In the genomic region with DNA sequence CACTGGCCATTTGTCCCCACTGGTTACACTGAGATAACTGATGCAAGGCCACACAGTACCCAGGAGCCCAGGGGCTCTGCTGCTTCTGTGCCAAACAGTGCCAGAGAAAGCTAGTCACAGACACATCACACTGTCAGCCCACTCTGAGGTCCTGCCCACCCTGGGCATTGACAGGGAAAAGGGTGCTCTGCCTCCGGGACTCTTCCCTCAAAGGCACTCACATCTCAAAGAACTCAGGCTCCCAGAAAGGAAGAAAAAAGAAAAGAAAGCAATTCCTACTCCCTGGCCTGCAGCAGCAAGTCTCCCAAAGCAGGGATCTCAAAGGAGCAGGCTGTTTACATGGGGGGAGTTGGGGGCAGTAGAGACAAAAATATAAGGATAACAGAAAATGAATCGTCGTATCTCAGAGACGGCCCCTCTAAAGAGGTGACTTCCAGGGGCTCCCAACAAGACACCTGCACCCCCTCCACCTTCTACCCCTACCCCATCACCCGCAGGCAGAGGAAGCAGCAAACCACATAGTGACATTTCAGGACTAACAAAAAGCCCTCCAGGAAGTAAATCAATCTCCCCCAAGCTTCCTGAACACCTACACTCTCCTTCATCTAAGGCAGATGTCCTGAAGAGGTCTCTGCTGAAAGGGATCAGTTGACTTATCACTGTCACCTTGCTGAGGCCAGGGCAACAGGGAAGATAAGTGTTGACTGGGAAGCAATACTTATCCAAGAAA, we compare ENCODE assay signal across 23 cellular contexts.
A peak's percentile ranks its signal among the peaks of the same experiment; 100 is the strongest.
DNase-seq lines count a peak whose midpoint lies in the region; ATAC-seq and TF ChIP-seq lines count a peak whose summit lies in the region.
"Had no signal": no experiment of that assay in that cellular context is flagged by ENCODE, and none has a peak within 500 bp of the region (broad histone marks: within the 10 kb centered on the region; RNA-seq: fewer than 3 reads in every experiment).

No MANE protein-coding gene starts in this region.

- POLR2A ChIA-PET in naive thymus-derived CD8-positive, alpha-beta T cell (lab: Charles Lee) = no interaction called here

- no peak for TF ChIP-seq CTCF in H9 (conservative IDR thresholded peaks at IDR 0.05)

- no peak overlapping the region for H2BK15ac ChIP-seq in H9 (ENCODE audit: low read depth, low read length)

- no peak overlapping the region for H3K56ac ChIP-seq in H9 (ENCODE audit: insufficient read length, low read depth, low read length)

- no peak overlapping the region for H3K4me3 Mint-ChIP-seq in T-helper 1 cell treated with Interleukin-12 subunit alpha and Interleukin-12 subunit beta and Interleukin-4 antibody, amounts not matched to agents 30 μg/mL and 1 μg/mL, for 36 hours
- peak overlapping the region; percentile 28 for H3K4me3 Mint-ChIP-seq in activated naive CD8-positive, alpha-beta T cell
- peak overlapping the region; percentile 20 to 85 (median 64) for H3K4me3 Mint-ChIP-seq in naive thymus-derived CD8-positive, alpha-beta T cell
- no peak overlapping the region for H3K4me3 Mint-ChIP-seq in H9
- H3K4me3 Mint-ChIP-seq: stimulated activated memory B cell treated with anti-CD40 and anti-IgM and Interleukin-4, amounts not matched to agents 10 μg/mL and 1 μg/mL and 100 μg/mL, for 72 hours had no signal

- H2AK5ac ChIP-seq in H9 (ENCODE audit: insufficient read length, low read length) = no peak overlapping the region

- H3K79me1 ChIP-seq in H9 (ENCODE audit: insufficient read depth, low read depth, low read length, poor library complexity, severe bottlenecking) = no peaks in the 10 kb centered on the region

- no peak overlapping the region for H2BK120ac ChIP-seq in H9 (ENCODE audit: low read depth, low read length, poor library complexity, severe bottlenecking)

- no peak overlapping the region for H4K5ac ChIP-seq in H9 (ENCODE audit: insufficient read length, low read depth, low read length)

- H3K23ac ChIP-seq in H9 (ENCODE audit: insufficient read length, low read depth, low read length) = no peak overlapping the region

- no peak for DNase-seq in T-helper 1 cell
- peak in 2 of 10 donors; percentile 15 to 16 for DNase-seq in naive thymus-derived CD8-positive, alpha-beta T cell
- DNase-seq in DMS153 (lab: John Stamatoyannopoulos, UW) = no peak
- DNase-seq in anterior cingulate cortex (lab: John Stamatoyannopoulos, UW) = no peak
- no peak for DNase-seq in H9
- DNase-seq: activated CD4-positive, alpha-beta T cell treated with anti-CD3 and anti-CD28 coated beads for 48 hours; activated CD8-positive, alpha-beta memory T cell treated with anti-CD3 and anti-CD28 coated beads, Interleukin-2, amount 50 U/mL, for 48 hours; activated gamma-delta T cell treated with Interleukin-2 at 50 U/mL for 16 hours; aorta; BE2C; Caco-2; cerebellar nuclear complex; effector memory CD4-positive, alpha-beta T cell; GOT3; NCI-H1105 treated with DMSO at 0.1 percent for 48 hours; NCI-H524; Peyer's patch; stimulated activated CD4-positive, alpha-beta T cell treated with anti-CD3 and anti-CD28 coated beads, Interleukin-2, amount 100 ng/mL, for 24 hours; trophoblast cell had no signal

- no peak overlapping the region for H2AFZ ChIP-seq in H9 (ENCODE audit: low read length)

- no peaks in the 10 kb centered on the region for H4K20me1 ChIP-seq in H9 (ENCODE audit: control insufficient read depth, insufficient read depth, insufficient read length)

- peak; percentile 24 for ATAC-seq in naive thymus-derived CD8-positive, alpha-beta T cell
- ATAC-seq: stimulated activated memory B cell treated with anti-CD40 and anti-IgM and Interleukin-4, amounts not matched to agents 10 μg/mL and 1 μg/mL and 100 μg/mL, for 72 hours had no signal

- peaks cover 18% of the 10 kb centered on the region for H3K4me1 Mint-ChIP-seq in T-helper 1 cell treated with Interleukin-12 subunit alpha and Interleukin-12 subunit beta and Interleukin-4 antibody, amounts not matched to agents 30 μg/mL and 1 μg/mL, for 36 hours (ENCODE audit: low read depth)
- H3K4me1 Mint-ChIP-seq in activated naive CD8-positive, alpha-beta T cell (ENCODE audit: low read depth) = peaks cover 32% of the 10 kb centered on the region
- H3K4me1 Mint-ChIP-seq in naive thymus-derived CD8-positive, alpha-beta T cell = peaks cover 21 to 40% (median 31%) of the 10 kb centered on the region in 4 donors
- H3K4me1 Mint-ChIP-seq in H9 = peaks cover 6 to 20% of the 10 kb centered on the region in 2 experiments

- H3K9me3 Mint-ChIP-seq in T-helper 1 cell treated with Interleukin-12 subunit alpha and Interleukin-12 subunit beta and Interleukin-4 antibody, amounts not matched to agents 30 μg/mL and 1 μg/mL, for 36 hours = no peaks in the 10 kb centered on the region
- no peaks in the 10 kb centered on the region for H3K9me3 Mint-ChIP-seq in activated naive CD8-positive, alpha-beta T cell (ENCODE audit: low read depth)
- H3K9me3 Mint-ChIP-seq in naive thymus-derived CD8-positive, alpha-beta T cell = no peaks in the 10 kb centered on the region
- peaks cover 1% of the 10 kb centered on the region in 2 experiments; a peak in 2 of 5 replicates for H3K9me3 Mint-ChIP-seq in H9

- peak overlapping the region; percentile 2 for H3K27ac ChIP-seq in stomach smooth muscle (ENCODE audit: low read length)
- no peak overlapping the region for H3K27ac ChIP-seq in H9 (ENCODE audit: insufficient read length, low read depth, low read length)
- H3K27ac ChIP-seq: Peyer's patch had no signal

- H4K91ac ChIP-seq in H9 (ENCODE audit: insufficient read length, low read depth, low read length) = no peak overlapping the region

- H3T11ph ChIP-seq in H9 (ENCODE audit: low read length) = no peak overlapping the region

- peaks cover 39% of the 10 kb centered on the region for H3K4me1 ChIP-seq in stomach smooth muscle (ENCODE audit: control insufficient read depth, insufficient read depth, low read length)
- no peaks in the 10 kb centered on the region for H3K4me1 ChIP-seq in H9 (ENCODE audit: insufficient read depth, low read length)
- H3K4me1 ChIP-seq: BE2C, Caco-2, Peyer's patch had no signal

- no peaks in the 10 kb centered on the region for H3K79me2 ChIP-seq in H9 (ENCODE audit: insufficient read depth, low read length)

- peak overlapping the region; percentile 5 for H3K27ac Mint-ChIP-seq in T-helper 1 cell treated with Interleukin-12 subunit alpha and Interleukin-12 subunit beta and Interleukin-4 antibody, amounts not matched to agents 30 μg/mL and 1 μg/mL, for 36 hours
- peak overlapping the region; percentile 64 for H3K27ac Mint-ChIP-seq in activated naive CD8-positive, alpha-beta T cell
- H3K27ac Mint-ChIP-seq in naive thymus-derived CD8-positive, alpha-beta T cell = peak overlapping the region in 5 of 10 donors; percentile 34 to 86 (median 63)
- H3K27ac Mint-ChIP-seq in H9 = no peak overlapping the region; a peak in 1 of 7 replicates
- H3K27ac Mint-ChIP-seq: stimulated activated memory B cell treated with anti-CD40 and anti-IgM and Interleukin-4, amounts not matched to agents 10 μg/mL and 1 μg/mL and 100 μg/mL, for 72 hours had no signal

- H3K27me3 Mint-ChIP-seq in T-helper 1 cell treated with Interleukin-12 subunit alpha and Interleukin-12 subunit beta and Interleukin-4 antibody, amounts not matched to agents 30 μg/mL and 1 μg/mL, for 36 hours (ENCODE audit: low read depth) = no peaks in the 10 kb centered on the region
- no peaks in the 10 kb centered on the region for H3K27me3 Mint-ChIP-seq in activated naive CD8-positive, alpha-beta T cell
- peaks cover 0 to 11% (median 0%) of the 10 kb centered on the region in 5 donors for H3K27me3 Mint-ChIP-seq in naive thymus-derived CD8-positive, alpha-beta T cell
- H3K27me3 Mint-ChIP-seq in H9 (ENCODE audit: low read depth) = peaks cover 30% of the 10 kb centered on the region

- H2BK20ac ChIP-seq in H9 (ENCODE audit: low read depth, low read length, poor library complexity, severe bottlenecking) = no peak overlapping the region

- no CpG with 5 or more reads among the region's 5 CpGs for WGBS in H9 (ENCODE audit: extremely low coverage, insufficient read length, low lambda C conversion rate)

- H4K8ac ChIP-seq in H9 (replicated peaks; ENCODE audit: insufficient read length, low read depth, low read length) = no peak overlapping the region

- no peak overlapping the region for H3K4me3 ChIP-seq in stomach smooth muscle (ENCODE audit: low read length in 2 of 2)
- H3K4me3 ChIP-seq: Peyer's patch had no signal

- H3K23me2 ChIP-seq in H9 (ENCODE audit: insufficient read length, low read depth, low read length, poor library complexity, severe bottlenecking) = peaks cover 2% of the 10 kb centered on the region

- peaks cover 0 to 3% of the 10 kb centered on the region in 2 donors for H3K36me3 ChIP-seq in stomach smooth muscle (ENCODE audit: control insufficient read depth in 2 of 2, insufficient read depth in 2 of 2, low read length in 2 of 2)
- H3K36me3 ChIP-seq: BE2C, Peyer's patch had no signal

- H3K9ac ChIP-seq in stomach smooth muscle (ENCODE audit: low read length in 2 of 2) (no peak overlapping the region), H9 (ENCODE audit: extremely low read depth, insufficient read length, low read length) (no peak overlapping the region)

- H3K9me3 ChIP-seq in stomach smooth muscle (ENCODE audit: control insufficient read depth in 2 of 2, low read length in 2 of 2) (no peaks in the 10 kb centered on the region), H9 (ENCODE audit: control insufficient read depth, low read depth, low read length) (no peaks in the 10 kb centered on the region)
- H3K9me3 ChIP-seq: BE2C, Caco-2, Peyer's patch had no signal

- no peaks in the 10 kb centered on the region for H3K27me3 ChIP-seq in stomach smooth muscle (ENCODE audit: control insufficient read depth in 1 of 2, insufficient read depth in 2 of 2, low read length in 2 of 2)
- no peaks in the 10 kb centered on the region for H3K27me3 ChIP-seq in H9 (ENCODE audit: insufficient read depth, low read length)
- H3K27me3 ChIP-seq: BE2C, Peyer's patch had no signal

- no peak overlapping the region for H2BK12ac ChIP-seq in H9 (ENCODE audit: insufficient read length, low read depth, low read length)

- H2BK5ac ChIP-seq in H9 (ENCODE audit: insufficient read length, low read length) = no peak overlapping the region

- no peaks in the 10 kb centered on the region for H3K36me3 Mint-ChIP-seq in T-helper 1 cell treated with Interleukin-12 subunit alpha and Interleukin-12 subunit beta and Interleukin-4 antibody, amounts not matched to agents 30 μg/mL and 1 μg/mL, for 36 hours (ENCODE audit: low read depth)
- H3K36me3 Mint-ChIP-seq in activated naive CD8-positive, alpha-beta T cell = peaks cover 4% of the 10 kb centered on the region
- no peaks in the 10 kb centered on the region for H3K36me3 Mint-ChIP-seq in naive thymus-derived CD8-positive, alpha-beta T cell
- no peaks in the 10 kb centered on the region; a peak in 1 of 7 replicates for H3K36me3 Mint-ChIP-seq in H9 (ENCODE audit: insufficient read depth in 1 of 3, low read depth in 3 of 3)

- H3K18ac ChIP-seq in H9 (ENCODE audit: insufficient read length, low read depth, low read length) = no peak overlapping the region

- no peak overlapping the region for H3K4me2 ChIP-seq in H9 (ENCODE audit: insufficient read depth, insufficient read length, low read length)

- H3K14ac ChIP-seq in H9 (ENCODE audit: insufficient read depth, low read length) = no peak overlapping the region

- H3K4ac ChIP-seq in H9 (ENCODE audit: low read depth, low read length) = no peak overlapping the region

Comparison
In these comparisons a context has a peak if more than half of its experiments do, and no peak if none do; other contexts are left out.
1. H3K27ac Mint-ChIP-seq: peak in T-helper 1 cell treated with Interleukin-12 subunit alpha and Interleukin-12 subunit beta and Interleukin-4 antibody, amounts not matched to agents 30 μg/mL and 1 μg/mL, for 36 hours (single experiment) and activated naive CD8-positive, alpha-beta T cell (single experiment); none in H9 (0 of 3).
2. H3K4me3 Mint-ChIP-seq: peak in activated naive CD8-positive, alpha-beta T cell (single experiment) and naive thymus-derived CD8-positive, alpha-beta T cell (10 of 10); none in T-helper 1 cell treated with Interleukin-12 subunit alpha and Interleukin-12 subunit beta and Interleukin-4 antibody, amounts not matched to agents 30 μg/mL and 1 μg/mL, for 36 hours (single experiment) and H9 (0 of 2).